In genomic region chr4:38760915-38761314, GRCh38 we compare ENCODE assay signal across 2 cellular contexts.
TF ChIP-seq lines count a peak whose summit lies in the region.

No MANE protein-coding gene starts in this region.

TF ChIP-seq in liver, 16 proteins besides CTCF, POLR2A, EP300 and RAD21:
- TF ChIP-seq, protein P1, sequence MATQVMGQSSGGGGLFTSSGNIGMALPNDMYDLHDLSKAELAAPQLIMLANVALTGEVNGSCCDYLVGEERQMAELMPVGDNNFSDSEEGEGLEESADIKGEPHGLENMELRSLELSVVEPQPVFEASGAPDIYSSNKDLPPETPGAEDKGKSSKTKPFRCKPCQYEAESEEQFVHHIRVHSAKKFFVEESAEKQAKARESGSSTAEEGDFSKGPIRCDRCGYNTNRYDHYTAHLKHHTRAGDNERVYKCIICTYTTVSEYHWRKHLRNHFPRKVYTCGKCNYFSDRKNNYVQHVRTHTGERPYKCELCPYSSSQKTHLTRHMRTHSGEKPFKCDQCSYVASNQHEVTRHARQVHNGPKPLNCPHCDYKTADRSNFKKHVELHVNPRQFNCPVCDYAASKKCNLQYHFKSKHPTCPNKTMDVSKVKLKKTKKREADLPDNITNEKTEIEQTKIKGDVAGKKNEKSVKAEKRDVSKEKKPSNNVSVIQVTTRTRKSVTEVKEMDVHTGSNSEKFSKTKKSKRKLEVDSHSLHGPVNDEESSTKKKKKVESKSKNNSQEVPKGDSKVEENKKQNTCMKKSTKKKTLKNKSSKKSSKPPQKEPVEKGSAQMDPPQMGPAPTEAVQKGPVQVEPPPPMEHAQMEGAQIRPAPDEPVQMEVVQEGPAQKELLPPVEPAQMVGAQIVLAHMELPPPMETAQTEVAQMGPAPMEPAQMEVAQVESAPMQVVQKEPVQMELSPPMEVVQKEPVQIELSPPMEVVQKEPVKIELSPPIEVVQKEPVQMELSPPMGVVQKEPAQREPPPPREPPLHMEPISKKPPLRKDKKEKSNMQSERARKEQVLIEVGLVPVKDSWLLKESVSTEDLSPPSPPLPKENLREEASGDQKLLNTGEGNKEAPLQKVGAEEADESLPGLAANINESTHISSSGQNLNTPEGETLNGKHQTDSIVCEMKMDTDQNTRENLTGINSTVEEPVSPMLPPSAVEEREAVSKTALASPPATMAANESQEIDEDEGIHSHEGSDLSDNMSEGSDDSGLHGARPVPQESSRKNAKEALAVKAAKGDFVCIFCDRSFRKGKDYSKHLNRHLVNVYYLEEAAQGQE (IDR thresholded peaks at IDR 0.05), result no peak
- no peak for TF ChIP-seq ATF3 (IDR thresholded peaks at IDR 0.05)
- TF ChIP-seq RXRA (IDR thresholded peaks at IDR 0.05), result no peak
- TF ChIP-seq ZBTB33 (IDR thresholded peaks at IDR 0.05), result no peak
- no peak for TF ChIP-seq HNF4G (IDR thresholded peaks at IDR 0.05)
- TF ChIP-seq GABPA (IDR thresholded peaks at IDR 0.05 in 1 of 2, conservative IDR thresholded peaks at IDR 0.05 in 1 of 2), result no peak
- TF ChIP-seq YY1 (IDR thresholded peaks at IDR 0.05), result no peak
- no peak for TF ChIP-seq EGR1 (IDR thresholded peaks at IDR 0.05; ENCODE audit: low read depth in 2 of 2)

TF ChIP-seq in HepG2, 621 proteins besides CTCF, POLR2A, EP300 and RAD21:
- TF ChIP-seq TCF12 (IDR thresholded peaks at IDR 0.05), result no peak
- no peak for TF ChIP-seq TCF12 (CRISPR knock-in tag; IDR thresholded peaks at IDR 0.05)
- TF ChIP-seq RFXAP (CRISPR knock-in tag; IDR thresholded peaks at IDR 0.05; ENCODE audit: borderline replicate concordance), result no peak
- no peak for TF ChIP-seq ZBTB38 (CRISPR knock-in tag; IDR thresholded peaks at IDR 0.05)
- TF ChIP-seq ZBTB21 (CRISPR knock-in tag; IDR thresholded peaks at IDR 0.05), result no peak
